ENCODE assay signal across 9 cellular contexts in genomic region chr9:33884856-33885701, GRCh38.
A peak's percentile ranks its signal among the peaks of the same experiment; 100 is the strongest.
DNase-seq lines count a peak whose midpoint lies in the region; ATAC-seq and TF ChIP-seq lines count a peak whose summit lies in the region.
"Had no signal": no experiment of that assay in that cellular context is flagged by ENCODE, and none has a peak within 500 bp of the region (broad histone marks: within the 10 kb centered on the region; RNA-seq: fewer than 3 reads in every experiment).

No MANE protein-coding gene starts in this region.

- peak; percentile 15 for ATAC-seq in body of pancreas
- no peak for ATAC-seq in naive thymus-derived CD8-positive, alpha-beta T cell
- no peak for ATAC-seq in GM21360 (IDR thresholded peaks at IDR 0.05; ENCODE audit: unreplicated experiment)
- ATAC-seq in HG03469 (IDR thresholded peaks at IDR 0.05; ENCODE audit: unreplicated experiment) = no peak
- no peak for ATAC-seq in HG03097 (IDR thresholded peaks at IDR 0.05; ENCODE audit: low FRiP score, unreplicated experiment)

- no peak overlapping the region for H3K4me3 Mint-ChIP-seq in naive thymus-derived CD8-positive, alpha-beta T cell
- H3K4me3 Mint-ChIP-seq in glutamatergic neuron (ENCODE audit: unreplicated experiment) = no peak overlapping the region

- no peaks in the 10 kb centered on the region for H3K36me3 ChIP-seq in body of pancreas (replicated peaks in 1 of 2; ENCODE audit: insufficient read depth in 1 of 2, low read depth in 2 of 2)

- POLR2A ChIA-PET in naive thymus-derived CD8-positive, alpha-beta T cell (lab: Charles Lee) = interaction anchor here (0.5 kb wide), 1 partner anchor 133 kb away, joined by 4 read pairs; no protein-coding TSS in a partner anchor

- TF ChIP-seq POLR2A in body of pancreas (IDR thresholded peaks at IDR 0.05) = no peak

- peak overlapping the region in 9 of 10 donors; percentile 6 to 87 (median 47) for H3K27ac Mint-ChIP-seq in naive thymus-derived CD8-positive, alpha-beta T cell
- no peak overlapping the region for H3K27ac Mint-ChIP-seq in glutamatergic neuron (ENCODE audit: unreplicated experiment)

- no peaks in the 10 kb centered on the region for H3K27me3 ChIP-seq in body of pancreas

- peak overlapping the region in 1 of 4 donors; percentile 7 for H3K27ac ChIP-seq in body of pancreas

- WGBS in body of pancreas, 2 donors = 30 to 34% methylated on average over 5 of the region's 5 CpGs

- peak; percentile 84 for DNase-seq in DMS79 treated with DMSO at 0.1 percent for 48 hours (lab: John Stamatoyannopoulos, UW)
- peak; percentile 84 for DNase-seq in NCI-H146 (lab: John Stamatoyannopoulos, UW)
- DNase-seq in body of pancreas = peak; percentile 37 to 54 (median 44)
- no peak for DNase-seq in naive thymus-derived CD8-positive, alpha-beta T cell
- no peak for DNase-seq in glutamatergic neuron
- DNase-seq: KG1 had no signal

- no peaks in the 10 kb centered on the region for H3K27me3 Mint-ChIP-seq in naive thymus-derived CD8-positive, alpha-beta T cell
- H3K27me3 Mint-ChIP-seq in glutamatergic neuron (ENCODE audit: unreplicated experiment) = no peaks in the 10 kb centered on the region

- H3K4me1 Mint-ChIP-seq in naive thymus-derived CD8-positive, alpha-beta T cell = peaks cover 16 to 46% (median 43%) of the 10 kb centered on the region in 4 donors
- H3K4me1 Mint-ChIP-seq in glutamatergic neuron (ENCODE audit: low read depth, unreplicated experiment) = peaks cover 9% of the 10 kb centered on the region

- intact Hi-C loops in body of pancreas (cut with DNase I) = no loop called here

- no peaks in the 10 kb centered on the region for H3K9me3 ChIP-seq in body of pancreas

- H3K4me1 ChIP-seq in body of pancreas = peaks cover 36% of the 10 kb centered on the region

- H3K9me3 Mint-ChIP-seq in naive thymus-derived CD8-positive, alpha-beta T cell = no peaks in the 10 kb centered on the region
- H3K9me3 Mint-ChIP-seq in glutamatergic neuron (ENCODE audit: unreplicated experiment) = peaks cover 5% of the 10 kb centered on the region

- peaks cover 0 to 31% (median 3%) of the 10 kb centered on the region in 3 donors for H3K36me3 Mint-ChIP-seq in naive thymus-derived CD8-positive, alpha-beta T cell
- no peaks in the 10 kb centered on the region for H3K36me3 Mint-ChIP-seq in glutamatergic neuron (ENCODE audit: unreplicated experiment)

- TF ChIP-seq CTCF in body of pancreas (IDR thresholded peaks at IDR 0.05) (no peak), glutamatergic neuron (IDR thresholded peaks at IDR 0.05; ENCODE audit: partially characterized antibody, unreplicated experiment) (no peak)

- no peak overlapping the region for H3K4me3 ChIP-seq in body of pancreas

Comparison
In these comparisons a context has a peak if more than half of its experiments do, and no peak if none do; other contexts are left out.
1. DNase-seq: peak in DMS79 treated with DMSO at 0.1 percent for 48 hours (single experiment), NCI-H146 (single experiment) and body of pancreas (4 of 4); none in naive thymus-derived CD8-positive, alpha-beta T cell (0 of 10) and glutamatergic neuron (single experiment).